In the genomic region with DNA sequence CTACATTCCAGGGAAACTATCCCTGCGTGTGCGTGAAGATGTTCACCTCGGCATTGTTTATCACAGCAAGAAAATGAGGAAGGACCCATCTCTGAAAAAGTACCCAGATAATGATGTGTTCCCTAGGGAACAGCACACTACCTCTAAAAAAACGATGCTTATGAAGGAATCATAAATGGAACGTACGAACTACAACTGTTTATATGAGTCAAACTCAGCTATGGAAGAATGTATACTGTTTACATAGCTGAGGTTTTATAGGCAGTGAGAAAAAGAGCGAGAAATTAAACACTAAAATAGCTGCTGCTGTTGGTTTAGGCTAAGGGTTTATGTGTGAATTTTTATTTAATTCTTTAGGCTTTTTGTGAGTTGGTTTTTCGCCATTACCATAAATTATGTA, we compare ENCODE assay signal across 10 cellular contexts. TPM values are rescaled to one million over a fixed set of nuclear protein-coding genes. Genes with fewer than 3 reads are reported as not detected.
A peak's percentile ranks its signal among the peaks of the same experiment; 100 is the strongest.
DNase-seq lines count a peak whose midpoint lies in the region; ATAC-seq, FAIRE-seq and TF ChIP-seq lines count a peak whose summit lies in the region.
"Had no signal": no experiment of that assay in that cellular context is flagged by ENCODE, and none has a peak within 500 bp of the region (broad histone marks: within the 10 kb centered on the region; RNA-seq: fewer than 3 reads in every experiment).

No MANE protein-coding gene starts in this region.

- H3K27ac ChIP-seq in CD8-positive, alpha-beta T cell (ENCODE audit: low read depth, low read length): no peak overlapping the region
- H3K27ac ChIP-seq: ovary had no signal

- FAIRE-seq in GM12891 (lab: Jason Lieb, UNC): no peak

- H3K36me3 ChIP-seq in CD8-positive, alpha-beta T cell (ENCODE audit: insufficient read depth, low read length): peaks cover 90% of the 10 kb centered on the region

- H3K4me1 Mint-ChIP-seq in CD8-positive, alpha-beta T cell (ENCODE audit: low read depth): peaks cover 9% of the 10 kb centered on the region
- peaks cover 7 to 16% (median 8%) of the 10 kb centered on the region in 3 donors for H3K4me1 Mint-ChIP-seq in IgD-negative memory B cell
- H3K4me1 Mint-ChIP-seq in chondrocyte (ENCODE audit: low read depth): peaks cover 23% of the 10 kb centered on the region
- H3K4me1 Mint-ChIP-seq in naive thymus-derived CD8-positive, alpha-beta T cell: peaks cover 8 to 24% (median 11%) of the 10 kb centered on the region in 4 donors

- no peak overlapping the region for H3K4me3 Mint-ChIP-seq in CD8-positive, alpha-beta T cell
- peak overlapping the region in 2 of 4 donors; percentile 62 to 84 for H3K4me3 Mint-ChIP-seq in IgD-negative memory B cell
- no peak overlapping the region for H3K4me3 Mint-ChIP-seq in chondrocyte (ENCODE audit: unreplicated experiment)
- H3K4me3 Mint-ChIP-seq in naive thymus-derived CD8-positive, alpha-beta T cell: peak overlapping the region in 1 of 10 donors; percentile 39

- DNase-seq in CD8-positive, alpha-beta T cell: no peak
- DNase-seq in chondrocyte (ENCODE audit: low spot score): no peak
- DNase-seq in naive thymus-derived CD8-positive, alpha-beta T cell: no peak
- DNase-seq in GM12891 (ENCODE audit: insufficient read length, low spot score): no peak
- no peak for DNase-seq in dermis blood vessel endothelial cell
- DNase-seq in NCI-H524 treated with DMSO at 0.1 percent for 48 hours (lab: John Stamatoyannopoulos, UW): no peak

- TF ChIP-seq CTCF in CD8-positive, alpha-beta T cell (IDR thresholded peaks at IDR 0.05): no peak
- TF ChIP-seq CTCF in chondrocyte (IDR thresholded peaks at IDR 0.05): no peak

- no peaks in the 10 kb centered on the region for H3K27me3 Mint-ChIP-seq in CD8-positive, alpha-beta T cell (ENCODE audit: low read depth)
- no peaks in the 10 kb centered on the region for H3K27me3 Mint-ChIP-seq in IgD-negative memory B cell
- H3K27me3 Mint-ChIP-seq in chondrocyte (ENCODE audit: low read depth): no peaks in the 10 kb centered on the region
- H3K27me3 Mint-ChIP-seq in naive thymus-derived CD8-positive, alpha-beta T cell: no peaks in the 10 kb centered on the region

- H3K27ac Mint-ChIP-seq in CD8-positive, alpha-beta T cell: peak overlapping the region; percentile 82
- H3K27ac Mint-ChIP-seq in IgD-negative memory B cell: peak overlapping the region; percentile 43 to 92 (median 86)
- peak overlapping the region; percentile 71 for H3K27ac Mint-ChIP-seq in chondrocyte (ENCODE audit: unreplicated experiment)
- peak overlapping the region; percentile 34 to 93 (median 86) for H3K27ac Mint-ChIP-seq in naive thymus-derived CD8-positive, alpha-beta T cell

- H3K4me3 ChIP-seq in CD8-positive, alpha-beta T cell (ENCODE audit: low read depth, low read length): no peak overlapping the region
- H3K4me3 ChIP-seq: colonic mucosa, ovary had no signal

- H3K4me1 ChIP-seq in CD8-positive, alpha-beta T cell (ENCODE audit: insufficient read depth, low read length): peaks cover 6% of the 10 kb centered on the region
- H3K4me1 ChIP-seq: colonic mucosa had no signal

- intact Hi-C loops in CD8-positive, alpha-beta T cell (cut with DNase I, micrococcal nuclease): loop anchor here (1.0 to 2.0 kb wide), 5 partner anchors 30 to 184 kb away; no protein-coding TSS in a partner anchor

- no peaks in the 10 kb centered on the region for H3K9me3 Mint-ChIP-seq in CD8-positive, alpha-beta T cell
- H3K9me3 Mint-ChIP-seq in IgD-negative memory B cell (no peaks in the 10 kb centered on the region), chondrocyte (ENCODE audit: low read depth) (no peaks in the 10 kb centered on the region)
- no peaks in the 10 kb centered on the region for H3K9me3 Mint-ChIP-seq in naive thymus-derived CD8-positive, alpha-beta T cell

- H3K36me3 Mint-ChIP-seq in CD8-positive, alpha-beta T cell: peaks cover 94% of the 10 kb centered on the region
- H3K36me3 Mint-ChIP-seq in IgD-negative memory B cell (no peaks in the 10 kb centered on the region), chondrocyte (ENCODE audit: low read depth) (peaks cover 68% of the 10 kb centered on the region)
- peaks cover 0 to 96% (median 32%) of the 10 kb centered on the region in 3 donors for H3K36me3 Mint-ChIP-seq in naive thymus-derived CD8-positive, alpha-beta T cell

- POLR2A ChIA-PET in CD8-positive, alpha-beta T cell (lab: Charles Lee): interaction anchor here (0.9 to 2.8 kb wide), 7 partner anchors 16 to 165 kb away, joined by 3 to 11 read pairs (median 4); no protein-coding TSS in a partner anchor
- POLR2A ChIA-PET in naive thymus-derived CD8-positive, alpha-beta T cell (lab: Charles Lee): interaction anchor here (0.5 to 4.6 kb wide), 12 partner anchors 8 to 170 kb away, joined by 3 to 28 read pairs (median 5); no protein-coding TSS in a partner anchor

- no peak for ATAC-seq in CD8-positive, alpha-beta T cell
- no peak for ATAC-seq in naive thymus-derived CD8-positive, alpha-beta T cell
- no peak for ATAC-seq in GM18517 (IDR thresholded peaks at IDR 0.05; ENCODE audit: unreplicated experiment)

- H3K27me3 ChIP-seq in CD8-positive, alpha-beta T cell (ENCODE audit: insufficient read depth, low read length): no peaks in the 10 kb centered on the region
- H3K27me3 ChIP-seq: colonic mucosa, ovary had no signal

- H3K9me3 ChIP-seq in CD8-positive, alpha-beta T cell (ENCODE audit: low read length): no peaks in the 10 kb centered on the region
- H3K9me3 ChIP-seq: colonic mucosa, ovary had no signal

- TF ChIP-seq POLR2A in GM12891 (IDR thresholded peaks at IDR 0.05; ENCODE audit: low read depth, low read length): no peak

- CTCF ChIA-PET in CD8-positive, alpha-beta T cell (lab: Charles Lee): interaction anchor here (0.6 to 11.2 kb wide), 44 partner anchors 9 to 222 kb away, joined by 3 to 227 read pairs (median 6); partner anchors contain the start of gene APOL2

TF ChIP-seq in GM12891, 5 proteins besides CTCF, POLR2A, EP300 and RAD21:
- TF ChIP-seq TAF1 (IDR thresholded peaks at IDR 0.05; ENCODE audit: low read depth, low read length) (no peak), POLR2AphosphoS5 (IDR thresholded peaks at IDR 0.05; ENCODE audit: low read depth, low read length) (no peak; the same call in 1 of the 2 replicates), SPI1 (IDR thresholded peaks at IDR 0.05; ENCODE audit: low read depth, low read length) (no peak), PAX5 (IDR thresholded peaks at IDR 0.05; ENCODE audit: insufficient read depth, low read length, severe bottlenecking) (no peak), POU2F2 (IDR thresholded peaks at IDR 0.05; ENCODE audit: low read depth, low read length) (no peak)

RNA-seq across cellular contexts. Expression of gene APOL1, which starts 48.9 kb away (rescaled TPM):
- 1 to 10 TPM; 5.0 to 5.3 TPM for total RNA-seq in CD8-positive, alpha-beta T cell
- polyA plus RNA-seq in IgD-negative memory B cell: 10.7 TPM
- total RNA-seq in chondrocyte: 16.7 to 38.4 TPM (median 16.9 TPM) in 3 replicates
- 10 to 100 TPM; 15.3 to 16.5 TPM for total RNA-seq in naive thymus-derived CD8-positive, alpha-beta T cell
- 10 to 100 TPM in 1 of 3 donors, 1 to 10 TPM in 2; 3.3 to 11.8 (median 4.6) TPM for polyA plus RNA-seq in naive thymus-derived CD8-positive, alpha-beta T cell
- 46.5 TPM for polyA plus RNA-seq in GM12891 (2012; ENCODE audit: low read depth, missing spikeins)
- 29.5 and 34.9 TPM in 2 replicates for total RNA-seq in dermis blood vessel endothelial cell
